ENCODE assay signal across 8 cellular contexts in the genomic region with DNA sequence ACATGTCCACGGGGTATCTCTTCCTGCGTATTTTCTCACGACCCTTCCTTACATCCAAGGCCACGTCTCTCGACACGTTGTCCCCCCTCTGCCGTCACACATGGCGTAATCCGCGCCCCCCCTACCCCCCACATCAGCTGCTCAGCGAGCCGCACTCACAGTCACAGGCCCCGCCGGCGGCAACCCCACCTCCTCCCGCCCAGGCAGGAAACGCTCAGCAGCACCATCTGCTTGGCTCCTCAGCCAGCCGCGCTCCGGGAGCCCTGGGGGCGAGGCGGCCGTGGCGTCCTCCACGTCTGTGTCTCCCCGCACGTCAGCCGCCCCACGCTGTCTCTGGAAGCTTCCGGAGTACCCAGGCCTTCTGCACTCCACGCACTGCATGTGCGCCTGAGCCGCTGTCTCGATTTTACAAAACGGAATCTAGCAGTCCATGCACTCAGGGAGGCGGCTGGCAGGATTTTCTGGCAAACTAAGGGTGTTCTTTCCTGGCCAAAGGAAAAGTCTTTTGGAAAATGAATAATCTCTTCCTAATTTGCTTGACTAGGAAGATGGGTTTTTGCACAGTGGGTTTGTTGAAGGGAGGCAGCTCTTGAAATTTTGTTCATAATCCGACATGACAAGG.
DNase-seq lines count a peak whose midpoint lies in the region; ATAC-seq lines count a peak whose summit lies in the region.

No MANE protein-coding gene starts in this region.

- H3K36me3 ChIP-seq in SK-N-MC (ENCODE audit: insufficient read depth, low read length) = no peaks in the 10 kb centered on the region

- H3K9me3 ChIP-seq in SK-N-MC (ENCODE audit: low read depth, low read length) = no peaks in the 10 kb centered on the region

- peak overlapping the region; percentile 97 for H3K27ac ChIP-seq in SK-N-MC
- H3K27ac ChIP-seq in skin epidermis = peak overlapping the region; percentile 64 to 96 (median 89)

- DNase-seq in Daoy (ENCODE audit: low read depth) = peak; percentile 52
- DNase-seq in SK-N-MC (ENCODE audit: low read depth, low spot score) = peak; percentile 42
- DNase-seq in activated naive CD8-positive, alpha-beta T cell treated with anti-CD3 and anti-CD28 coated beads for 36 hours = peak; percentile 83
- DNase-seq in left cardiac atrium = peak; percentile 88
- no peak for DNase-seq in SW 1271 (lab: John Stamatoyannopoulos, UW)
- DNase-seq in COLO829 (ENCODE audit: low spot score) = no peak

- H3K4me3 ChIP-seq in SK-N-MC (peak overlapping the region; percentile 69), skin epidermis (peak overlapping the region in 6 of 7 experiments; percentile 9 to 24 (median 17))

- peaks cover 4% of the 10 kb centered on the region for H3K36me3 Mint-ChIP-seq in activated naive CD8-positive, alpha-beta T cell treated with anti-CD3 and anti-CD28 coated beads for 36 hours

- no peaks in the 10 kb centered on the region for H3K9me3 Mint-ChIP-seq in activated naive CD8-positive, alpha-beta T cell treated with anti-CD3 and anti-CD28 coated beads for 36 hours

- intact Hi-C loops in left cardiac atrium (cut with DNase I) = no loop called here

- peak overlapping the region; percentile 79 for H3K4me3 Mint-ChIP-seq in activated naive CD8-positive, alpha-beta T cell treated with anti-CD3 and anti-CD28 coated beads for 36 hours

- H3K9ac ChIP-seq in SK-N-MC (ENCODE audit: insufficient read length) = peak overlapping the region; percentile 62

- ATAC-seq in HG02642 (IDR thresholded peaks at IDR 0.05; ENCODE audit: poor library complexity, unreplicated experiment) (peak; percentile 41), left cardiac atrium (peak; percentile 78 to 84)

- H3K4me1 Mint-ChIP-seq in activated naive CD8-positive, alpha-beta T cell treated with anti-CD3 and anti-CD28 coated beads for 36 hours = peaks cover 25% of the 10 kb centered on the region

- H3K27ac Mint-ChIP-seq in activated naive CD8-positive, alpha-beta T cell treated with anti-CD3 and anti-CD28 coated beads for 36 hours = peak overlapping the region; percentile 92

- H3K27me3 Mint-ChIP-seq in activated naive CD8-positive, alpha-beta T cell treated with anti-CD3 and anti-CD28 coated beads for 36 hours = no peaks in the 10 kb centered on the region

Comparison
In these comparisons a context has a peak if more than half of its experiments do, and no peak if none do; other contexts are left out.
1. DNase-seq: peak in Daoy (single experiment), SK-N-MC (single experiment), activated naive CD8-positive, alpha-beta T cell treated with anti-CD3 and anti-CD28 coated beads for 36 hours (single experiment) and left cardiac atrium (single experiment); none in SW 1271 (0 of 2) and COLO829 (single experiment).